ENCODE assay signal across 15 cellular contexts in genomic region chr1:85847356-85847755, GRCh38.
DNase-seq lines count a peak whose midpoint lies in the region; ATAC-seq and TF ChIP-seq lines count a peak whose summit lies in the region.
"Had no signal": no experiment of that assay in that cellular context is flagged by ENCODE, and none has a peak within 500 bp of the region (broad histone marks: within the 10 kb centered on the region; RNA-seq: fewer than 3 reads in every experiment).

No MANE protein-coding gene starts in this region.

- no peaks in the 10 kb centered on the region for H3K79me2 ChIP-seq in smooth muscle cell (ENCODE audit: low read depth)

- no peak overlapping the region for H3K27ac ChIP-seq in SJCRH30
- H3K27ac ChIP-seq in smooth muscle cell (ENCODE audit: low read depth): no peak overlapping the region
- no peak overlapping the region for H3K27ac ChIP-seq in foreskin keratinocyte
- H3K27ac ChIP-seq: BLaER1, GM23248 had no signal

- H2AFZ ChIP-seq in smooth muscle cell (ENCODE audit: low read depth): no peak overlapping the region
- H2AFZ ChIP-seq: GM23248 had no signal

- DNase-seq in HCEC 1CT (peak; percentile 1), SJCRH30 (peak; percentile 8 to 61), dedifferentiated amniotic fluid mesenchymal stem cell (ENCODE audit: extremely low spot score) (peak; percentile 20), smooth muscle cell (lab: John Stamatoyannopoulos, UW; ENCODE audit: unreplicated experiment) (no peak), germinal center (ENCODE audit: low spot score) (no peak), foreskin keratinocyte (no peak)
- DNase-seq: 8988T; AML-193; Caco-2; CD8-positive, alpha-beta memory T cell; DMS53; GM23248 had no signal

- H3K36me3 ChIP-seq in SJCRH30 (no peaks in the 10 kb centered on the region), smooth muscle cell (ENCODE audit: low read depth) (no peaks in the 10 kb centered on the region)
- H3K36me3 ChIP-seq: BLaER1 had no signal

- no peaks in the 10 kb centered on the region for H3F3A ChIP-seq in smooth muscle cell (ENCODE audit: low read depth)

- WGBS in smooth muscle cell (ENCODE audit: low lambda C conversion rate): 60% methylated on average over 2 of the region's 2 CpGs

- peak overlapping the region; percentile 57 for H3K4me2 ChIP-seq in smooth muscle cell
- H3K4me2 ChIP-seq: BLaER1 had no signal

- no peak for TF ChIP-seq CTCF in smooth muscle cell (IDR thresholded peaks at IDR 0.05; ENCODE audit: borderline replicate concordance, insufficient read depth, poor library complexity, severe bottlenecking)
- no peak for TF ChIP-seq CTCF in foreskin keratinocyte (conservative IDR thresholded peaks at IDR 0.05)

- H3K9me3 ChIP-seq in SJCRH30 (replicated peaks) (no peaks in the 10 kb centered on the region), smooth muscle cell (replicated peaks; ENCODE audit: low read depth) (no peaks in the 10 kb centered on the region)
- H3K9me3 ChIP-seq: BLaER1, Caco-2 had no signal

- peaks cover 30% of the 10 kb centered on the region for H3K4me1 ChIP-seq in SJCRH30
- peaks cover 19% of the 10 kb centered on the region for H3K4me1 ChIP-seq in smooth muscle cell (ENCODE audit: low read depth)
- H3K4me1 ChIP-seq in foreskin keratinocyte: peaks cover 13% of the 10 kb centered on the region

- ATAC-seq in HG03159 (IDR thresholded peaks at IDR 0.05; ENCODE audit: unreplicated experiment) (no peak), foreskin keratinocyte (no peak)
- ATAC-seq: GM12878 had no signal

- no peak overlapping the region for H3K9ac ChIP-seq in smooth muscle cell (ENCODE audit: low read depth)
- H3K9ac ChIP-seq: BLaER1, GM23248 had no signal

- H3K4me3 ChIP-seq in SJCRH30 (no peak overlapping the region), smooth muscle cell (no peak overlapping the region)
- H3K4me3 ChIP-seq: BLaER1, GM12878, GM23248 had no signal

- H3K27me3 ChIP-seq in SJCRH30 (no peaks in the 10 kb centered on the region), smooth muscle cell (ENCODE audit: low read depth) (no peaks in the 10 kb centered on the region), foreskin keratinocyte (no peaks in the 10 kb centered on the region)
- H3K27me3 ChIP-seq: BLaER1 had no signal

- no peaks in the 10 kb centered on the region for H4K20me1 ChIP-seq in smooth muscle cell (ENCODE audit: low read depth)
- H4K20me1 ChIP-seq: BLaER1 had no signal

Comparison
In these comparisons a context has a peak if more than half of its experiments do, and no peak if none do; other contexts are left out.
1. DNase-seq: peak in HCEC 1CT (single experiment), SJCRH30 (2 of 2) and dedifferentiated amniotic fluid mesenchymal stem cell (single experiment); none in smooth muscle cell (single experiment), germinal center (single experiment) and foreskin keratinocyte (0 of 2).